Comparison of ENCODE assay signal across 1 cellular context in the genomic region with DNA sequence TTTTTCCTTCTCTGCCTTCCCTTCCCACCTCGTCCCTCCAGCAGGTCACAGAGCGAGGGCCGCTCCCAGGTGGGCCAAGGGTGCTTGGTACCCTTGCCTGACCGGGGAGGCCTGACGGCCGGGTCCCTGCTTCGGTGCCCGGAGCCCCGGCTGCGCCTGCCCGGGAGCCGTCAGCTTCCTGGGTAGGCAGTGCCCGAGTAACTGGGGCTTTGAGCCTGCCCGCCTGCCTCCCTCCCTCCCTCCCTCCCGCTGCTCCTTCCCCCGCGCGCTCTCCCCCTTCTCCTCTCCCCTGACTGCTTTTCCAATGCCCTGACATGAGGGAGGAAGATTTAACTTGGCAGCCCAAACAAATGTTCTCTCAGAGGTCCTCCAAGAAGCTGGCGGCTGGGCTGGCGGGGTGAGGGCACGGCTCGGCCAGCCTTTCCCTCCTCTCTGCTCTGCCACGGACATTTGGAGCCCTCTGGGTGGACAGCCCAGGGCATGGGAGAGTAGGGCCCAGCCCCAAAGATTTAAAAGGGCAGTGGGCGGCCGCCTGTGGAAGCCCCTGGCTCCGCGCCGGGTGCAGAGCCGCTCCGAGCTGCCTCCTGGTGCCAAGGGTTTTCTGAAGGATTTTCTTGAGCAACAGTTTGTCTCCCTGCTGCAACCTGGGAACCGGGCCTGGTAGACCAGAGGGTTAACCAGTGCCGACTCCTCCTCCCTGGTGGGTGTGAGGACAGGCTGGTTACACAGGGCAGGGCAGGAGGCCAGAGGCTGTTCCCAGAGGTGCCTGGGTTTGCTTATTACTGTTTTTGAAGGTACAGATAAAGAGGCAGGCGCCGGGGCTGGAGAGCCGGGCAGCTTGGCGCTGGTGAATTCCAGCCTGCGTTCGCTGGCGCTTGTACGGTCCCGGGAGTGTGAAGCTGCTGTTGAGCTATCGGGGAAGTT.
TF ChIP-seq lines count a peak whose summit lies in the region.

No MANE protein-coding gene starts in this region.

TF ChIP-seq in HepG2, 621 proteins besides CTCF, POLR2A, EP300 and RAD21 (continued from another document and continues in another):
- TF ChIP-seq, protein P1, sequence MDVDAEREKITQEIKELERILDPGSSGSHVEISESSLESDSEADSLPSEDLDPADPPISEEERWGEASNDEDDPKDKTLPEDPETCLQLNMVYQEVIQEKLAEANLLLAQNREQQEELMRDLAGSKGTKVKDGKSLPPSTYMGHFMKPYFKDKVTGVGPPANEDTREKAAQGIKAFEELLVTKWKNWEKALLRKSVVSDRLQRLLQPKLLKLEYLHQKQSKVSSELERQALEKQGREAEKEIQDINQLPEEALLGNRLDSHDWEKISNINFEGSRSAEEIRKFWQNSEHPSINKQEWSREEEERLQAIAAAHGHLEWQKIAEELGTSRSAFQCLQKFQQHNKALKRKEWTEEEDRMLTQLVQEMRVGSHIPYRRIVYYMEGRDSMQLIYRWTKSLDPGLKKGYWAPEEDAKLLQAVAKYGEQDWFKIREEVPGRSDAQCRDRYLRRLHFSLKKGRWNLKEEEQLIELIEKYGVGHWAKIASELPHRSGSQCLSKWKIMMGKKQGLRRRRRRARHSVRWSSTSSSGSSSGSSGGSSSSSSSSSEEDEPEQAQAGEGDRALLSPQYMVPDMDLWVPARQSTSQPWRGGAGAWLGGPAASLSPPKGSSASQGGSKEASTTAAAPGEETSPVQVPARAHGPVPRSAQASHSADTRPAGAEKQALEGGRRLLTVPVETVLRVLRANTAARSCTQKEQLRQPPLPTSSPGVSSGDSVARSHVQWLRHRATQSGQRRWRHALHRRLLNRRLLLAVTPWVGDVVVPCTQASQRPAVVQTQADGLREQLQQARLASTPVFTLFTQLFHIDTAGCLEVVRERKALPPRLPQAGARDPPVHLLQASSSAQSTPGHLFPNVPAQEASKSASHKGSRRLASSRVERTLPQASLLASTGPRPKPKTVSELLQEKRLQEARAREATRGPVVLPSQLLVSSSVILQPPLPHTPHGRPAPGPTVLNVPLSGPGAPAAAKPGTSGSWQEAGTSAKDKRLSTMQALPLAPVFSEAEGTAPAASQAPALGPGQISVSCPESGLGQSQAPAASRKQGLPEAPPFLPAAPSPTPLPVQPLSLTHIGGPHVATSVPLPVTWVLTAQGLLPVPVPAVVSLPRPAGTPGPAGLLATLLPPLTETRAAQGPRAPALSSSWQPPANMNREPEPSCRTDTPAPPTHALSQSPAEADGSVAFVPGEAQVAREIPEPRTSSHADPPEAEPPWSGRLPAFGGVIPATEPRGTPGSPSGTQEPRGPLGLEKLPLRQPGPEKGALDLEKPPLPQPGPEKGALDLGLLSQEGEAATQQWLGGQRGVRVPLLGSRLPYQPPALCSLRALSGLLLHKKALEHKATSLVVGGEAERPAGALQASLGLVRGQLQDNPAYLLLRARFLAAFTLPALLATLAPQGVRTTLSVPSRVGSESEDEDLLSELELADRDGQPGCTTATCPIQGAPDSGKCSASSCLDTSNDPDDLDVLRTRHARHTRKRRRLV (CRISPR knock-in tag; IDR thresholded peaks at IDR 0.05): no peak
- TF ChIP-seq NCOA2 (CRISPR knock-in tag; IDR thresholded peaks at IDR 0.05): no peak
- TF ChIP-seq NFIB (CRISPR knock-in tag; IDR thresholded peaks at IDR 0.05; ENCODE audit: borderline replicate concordance): peak; percentile 66; the same call in 1 of the 2 replicates
- TF ChIP-seq NFIC (IDR thresholded peaks at IDR 0.05; ENCODE audit: low read length): no peak
- TF ChIP-seq ZNF251 (CRISPR knock-in tag; IDR thresholded peaks at IDR 0.05): no peak
- TF ChIP-seq SNAPC2 (CRISPR knock-in tag; IDR thresholded peaks at IDR 0.05): no peak
- no peak for TF ChIP-seq ESRRA (CRISPR knock-in tag; IDR thresholded peaks at IDR 0.05; ENCODE audit: low read depth)
- TF ChIP-seq, protein P2, sequence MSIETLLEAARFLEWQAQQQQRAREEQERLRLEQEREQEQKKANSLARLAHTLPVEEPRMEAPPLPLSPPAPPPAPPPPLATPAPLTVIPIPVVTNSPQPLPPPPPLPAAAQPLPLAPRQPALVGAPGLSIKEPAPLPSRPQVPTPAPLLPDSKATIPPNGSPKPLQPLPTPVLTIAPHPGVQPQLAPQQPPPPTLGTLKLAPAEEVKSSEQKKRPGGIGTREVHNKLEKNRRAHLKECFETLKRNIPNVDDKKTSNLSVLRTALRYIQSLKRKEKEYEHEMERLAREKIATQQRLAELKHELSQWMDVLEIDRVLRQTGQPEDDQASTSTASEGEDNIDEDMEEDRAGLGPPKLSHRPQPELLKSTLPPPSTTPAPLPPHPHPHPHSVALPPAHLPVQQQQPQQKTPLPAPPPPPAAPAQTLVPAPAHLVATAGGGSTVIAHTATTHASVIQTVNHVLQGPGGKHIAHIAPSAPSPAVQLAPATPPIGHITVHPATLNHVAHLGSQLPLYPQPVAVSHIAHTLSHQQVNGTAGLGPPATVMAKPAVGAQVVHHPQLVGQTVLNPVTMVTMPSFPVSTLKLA (IDR thresholded peaks at IDR 0.05): no peak
- TF ChIP-seq, protein P3, sequence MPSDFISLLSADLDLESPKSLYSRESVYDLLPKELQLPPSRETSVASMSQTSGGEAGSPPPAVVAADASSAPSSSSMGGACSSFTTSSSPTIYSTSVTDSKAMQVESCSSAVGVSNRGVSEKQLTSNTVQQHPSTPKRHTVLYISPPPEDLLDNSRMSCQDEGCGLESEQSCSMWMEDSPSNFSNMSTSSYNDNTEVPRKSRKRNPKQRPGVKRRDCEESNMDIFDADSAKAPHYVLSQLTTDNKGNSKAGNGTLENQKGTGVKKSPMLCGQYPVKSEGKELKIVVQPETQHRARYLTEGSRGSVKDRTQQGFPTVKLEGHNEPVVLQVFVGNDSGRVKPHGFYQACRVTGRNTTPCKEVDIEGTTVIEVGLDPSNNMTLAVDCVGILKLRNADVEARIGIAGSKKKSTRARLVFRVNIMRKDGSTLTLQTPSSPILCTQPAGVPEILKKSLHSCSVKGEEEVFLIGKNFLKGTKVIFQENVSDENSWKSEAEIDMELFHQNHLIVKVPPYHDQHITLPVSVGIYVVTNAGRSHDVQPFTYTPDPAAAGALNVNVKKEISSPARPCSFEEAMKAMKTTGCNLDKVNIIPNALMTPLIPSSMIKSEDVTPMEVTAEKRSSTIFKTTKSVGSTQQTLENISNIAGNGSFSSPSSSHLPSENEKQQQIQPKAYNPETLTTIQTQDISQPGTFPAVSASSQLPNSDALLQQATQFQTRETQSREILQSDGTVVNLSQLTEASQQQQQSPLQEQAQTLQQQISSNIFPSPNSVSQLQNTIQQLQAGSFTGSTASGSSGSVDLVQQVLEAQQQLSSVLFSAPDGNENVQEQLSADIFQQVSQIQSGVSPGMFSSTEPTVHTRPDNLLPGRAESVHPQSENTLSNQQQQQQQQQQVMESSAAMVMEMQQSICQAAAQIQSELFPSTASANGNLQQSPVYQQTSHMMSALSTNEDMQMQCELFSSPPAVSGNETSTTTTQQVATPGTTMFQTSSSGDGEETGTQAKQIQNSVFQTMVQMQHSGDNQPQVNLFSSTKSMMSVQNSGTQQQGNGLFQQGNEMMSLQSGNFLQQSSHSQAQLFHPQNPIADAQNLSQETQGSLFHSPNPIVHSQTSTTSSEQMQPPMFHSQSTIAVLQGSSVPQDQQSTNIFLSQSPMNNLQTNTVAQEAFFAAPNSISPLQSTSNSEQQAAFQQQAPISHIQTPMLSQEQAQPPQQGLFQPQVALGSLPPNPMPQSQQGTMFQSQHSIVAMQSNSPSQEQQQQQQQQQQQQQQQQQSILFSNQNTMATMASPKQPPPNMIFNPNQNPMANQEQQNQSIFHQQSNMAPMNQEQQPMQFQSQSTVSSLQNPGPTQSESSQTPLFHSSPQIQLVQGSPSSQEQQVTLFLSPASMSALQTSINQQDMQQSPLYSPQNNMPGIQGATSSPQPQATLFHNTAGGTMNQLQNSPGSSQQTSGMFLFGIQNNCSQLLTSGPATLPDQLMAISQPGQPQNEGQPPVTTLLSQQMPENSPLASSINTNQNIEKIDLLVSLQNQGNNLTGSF (CRISPR knock-in tag; IDR thresholded peaks at IDR 0.05): no peak
- TF ChIP-seq ZNF557 (CRISPR knock-in tag; IDR thresholded peaks at IDR 0.05): no peak
- TF ChIP-seq ZNF772 (CRISPR knock-in tag; IDR thresholded peaks at IDR 0.05): no peak
- 0 out of 2 replicates have a peak, but pooled peaks have one; percentile 47 for TF ChIP-seq ZNF264 (CRISPR knock-in tag; IDR thresholded peaks at IDR 0.05)
- TF ChIP-seq ZC3H13 (CRISPR knock-in tag; IDR thresholded peaks at IDR 0.05): no peak
- TF ChIP-seq MXD4 (CRISPR knock-in tag; IDR thresholded peaks at IDR 0.05): 0 out of 2 replicates have a peak, but pooled peaks have one; percentile 33
- TF ChIP-seq, protein P4, sequence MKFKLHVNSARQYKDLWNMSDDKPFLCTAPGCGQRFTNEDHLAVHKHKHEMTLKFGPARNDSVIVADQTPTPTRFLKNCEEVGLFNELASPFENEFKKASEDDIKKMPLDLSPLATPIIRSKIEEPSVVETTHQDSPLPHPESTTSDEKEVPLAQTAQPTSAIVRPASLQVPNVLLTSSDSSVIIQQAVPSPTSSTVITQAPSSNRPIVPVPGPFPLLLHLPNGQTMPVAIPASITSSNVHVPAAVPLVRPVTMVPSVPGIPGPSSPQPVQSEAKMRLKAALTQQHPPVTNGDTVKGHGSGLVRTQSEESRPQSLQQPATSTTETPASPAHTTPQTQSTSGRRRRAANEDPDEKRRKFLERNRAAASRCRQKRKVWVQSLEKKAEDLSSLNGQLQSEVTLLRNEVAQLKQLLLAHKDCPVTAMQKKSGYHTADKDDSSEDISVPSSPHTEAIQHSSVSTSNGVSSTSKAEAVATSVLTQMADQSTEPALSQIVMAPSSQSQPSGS (CRISPR knock-in tag; IDR thresholded peaks at IDR 0.05): 0 out of 2 replicates have a peak, but pooled peaks have one; percentile 47
- TF ChIP-seq ZNF660 (CRISPR knock-in tag; IDR thresholded peaks at IDR 0.05; ENCODE audit: borderline replicate concordance, low read depth): no peak
- TF ChIP-seq, protein P5, sequence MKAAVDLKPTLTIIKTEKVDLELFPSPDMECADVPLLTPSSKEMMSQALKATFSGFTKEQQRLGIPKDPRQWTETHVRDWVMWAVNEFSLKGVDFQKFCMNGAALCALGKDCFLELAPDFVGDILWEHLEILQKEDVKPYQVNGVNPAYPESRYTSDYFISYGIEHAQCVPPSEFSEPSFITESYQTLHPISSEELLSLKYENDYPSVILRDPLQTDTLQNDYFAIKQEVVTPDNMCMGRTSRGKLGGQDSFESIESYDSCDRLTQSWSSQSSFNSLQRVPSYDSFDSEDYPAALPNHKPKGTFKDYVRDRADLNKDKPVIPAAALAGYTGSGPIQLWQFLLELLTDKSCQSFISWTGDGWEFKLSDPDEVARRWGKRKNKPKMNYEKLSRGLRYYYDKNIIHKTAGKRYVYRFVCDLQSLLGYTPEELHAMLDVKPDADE (CRISPR knock-in tag; IDR thresholded peaks at IDR 0.05): no peak
- no peak for TF ChIP-seq SP140L (CRISPR knock-in tag; IDR thresholded peaks at IDR 0.05; ENCODE audit: borderline replicate concordance)
- TF ChIP-seq TSC22D2 (CRISPR knock-in tag; IDR thresholded peaks at IDR 0.05; ENCODE audit: borderline replicate concordance): peak; percentile 14; the same call in 1 of the 2 replicates
- TF ChIP-seq SPEN (CRISPR knock-in tag; IDR thresholded peaks at IDR 0.05; ENCODE audit: low read depth): no peak
- TF ChIP-seq PAWR (CRISPR knock-in tag; IDR thresholded peaks at IDR 0.05; ENCODE audit: borderline replicate concordance): no peak
- no peak; the same call in 1 of the 2 replicates for TF ChIP-seq ETV5 (CRISPR knock-in tag; IDR thresholded peaks at IDR 0.05; ENCODE audit: borderline replicate concordance)
- TF ChIP-seq, protein P6, sequence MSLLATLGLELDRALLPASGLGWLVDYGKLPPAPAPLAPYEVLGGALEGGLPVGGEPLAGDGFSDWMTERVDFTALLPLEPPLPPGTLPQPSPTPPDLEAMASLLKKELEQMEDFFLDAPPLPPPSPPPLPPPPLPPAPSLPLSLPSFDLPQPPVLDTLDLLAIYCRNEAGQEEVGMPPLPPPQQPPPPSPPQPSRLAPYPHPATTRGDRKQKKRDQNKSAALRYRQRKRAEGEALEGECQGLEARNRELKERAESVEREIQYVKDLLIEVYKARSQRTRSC (CRISPR knock-in tag; IDR thresholded peaks at IDR 0.05; ENCODE audit: low read depth): no peak
- no peak for TF ChIP-seq MTF1 (CRISPR knock-in tag; IDR thresholded peaks at IDR 0.05)
- no peak for TF ChIP-seq ZNF775 (CRISPR knock-in tag; IDR thresholded peaks at IDR 0.05; ENCODE audit: borderline replicate concordance)
- peak; percentile 49 for TF ChIP-seq TEAD3 (CRISPR knock-in tag; optimal IDR thresholded peaks at IDR 0.05; ENCODE audit: borderline replicate concordance)
- TF ChIP-seq REXO4 (CRISPR knock-in tag; IDR thresholded peaks at IDR 0.05; ENCODE audit: borderline replicate concordance): no peak
- peak; percentile 37; the same call in 1 of the 2 replicates for TF ChIP-seq HNF4G (IDR thresholded peaks at IDR 0.05; ENCODE audit: borderline replicate concordance, low read depth, low read length)
- TF ChIP-seq HNF4G (CRISPR knock-in tag; IDR thresholded peaks at IDR 0.05; ENCODE audit: borderline replicate concordance, low read depth): no peak
- no peak for TF ChIP-seq ZNF567 (CRISPR knock-in tag; IDR thresholded peaks at IDR 0.05; ENCODE audit: borderline replicate concordance)
- TF ChIP-seq ZNF790 (CRISPR knock-in tag; IDR thresholded peaks at IDR 0.05; ENCODE audit: borderline replicate concordance): no peak
- TF ChIP-seq DNMT1 (CRISPR knock-in tag; IDR thresholded peaks at IDR 0.05): no peak
- TF ChIP-seq, protein P7, sequence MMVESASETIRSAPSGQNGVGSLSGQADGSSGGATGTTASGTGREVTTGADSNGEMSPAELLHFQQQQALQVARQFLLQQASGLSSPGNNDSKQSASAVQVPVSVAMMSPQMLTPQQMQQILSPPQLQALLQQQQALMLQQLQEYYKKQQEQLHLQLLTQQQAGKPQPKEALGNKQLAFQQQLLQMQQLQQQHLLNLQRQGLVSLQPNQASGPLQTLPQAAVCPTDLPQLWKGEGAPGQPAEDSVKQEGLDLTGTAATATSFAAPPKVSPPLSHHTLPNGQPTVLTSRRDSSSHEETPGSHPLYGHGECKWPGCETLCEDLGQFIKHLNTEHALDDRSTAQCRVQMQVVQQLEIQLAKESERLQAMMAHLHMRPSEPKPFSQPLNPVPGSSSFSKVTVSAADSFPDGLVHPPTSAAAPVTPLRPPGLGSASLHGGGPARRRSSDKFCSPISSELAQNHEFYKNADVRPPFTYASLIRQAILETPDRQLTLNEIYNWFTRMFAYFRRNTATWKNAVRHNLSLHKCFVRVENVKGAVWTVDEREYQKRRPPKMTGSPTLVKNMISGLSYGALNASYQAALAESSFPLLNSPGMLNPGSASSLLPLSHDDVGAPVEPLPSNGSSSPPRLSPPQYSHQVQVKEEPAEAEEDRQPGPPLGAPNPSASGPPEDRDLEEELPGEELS (CRISPR knock-in tag; IDR thresholded peaks at IDR 0.05): peak; percentile 32; the same call in 1 of the 2 replicates
- TF ChIP-seq HNRNPLL (IDR thresholded peaks at IDR 0.05; ENCODE audit: low read depth, low read length, poor library complexity, severe bottlenecking): peak; percentile 62
- TF ChIP-seq, protein P8, sequence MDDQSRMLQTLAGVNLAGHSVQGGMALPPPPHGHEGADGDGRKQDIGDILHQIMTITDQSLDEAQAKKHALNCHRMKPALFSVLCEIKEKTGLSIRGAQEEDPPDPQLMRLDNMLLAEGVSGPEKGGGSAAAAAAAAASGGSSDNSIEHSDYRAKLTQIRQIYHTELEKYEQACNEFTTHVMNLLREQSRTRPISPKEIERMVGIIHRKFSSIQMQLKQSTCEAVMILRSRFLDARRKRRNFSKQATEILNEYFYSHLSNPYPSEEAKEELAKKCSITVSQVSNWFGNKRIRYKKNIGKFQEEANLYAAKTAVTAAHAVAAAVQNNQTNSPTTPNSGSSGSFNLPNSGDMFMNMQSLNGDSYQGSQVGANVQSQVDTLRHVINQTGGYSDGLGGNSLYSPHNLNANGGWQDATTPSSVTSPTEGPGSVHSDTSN (CRISPR knock-in tag; IDR thresholded peaks at IDR 0.05; ENCODE audit: borderline replicate concordance): no peak
- TF ChIP-seq SMARCE1 (IDR thresholded peaks at IDR 0.05; ENCODE audit: borderline replicate concordance): no peak
- no peak for TF ChIP-seq MBD4 (IDR thresholded peaks at IDR 0.05; ENCODE audit: borderline replicate concordance, low read length)
- no peak for TF ChIP-seq FLYWCH1 (CRISPR knock-in tag; IDR thresholded peaks at IDR 0.05)
- TF ChIP-seq NCOA5 (CRISPR knock-in tag; IDR thresholded peaks at IDR 0.05): no peak
